In genomic region chr5:131757830-131758519, GRCh38 we compare ENCODE assay signal across 14 cellular contexts. TPM values are rescaled to one million over a fixed set of nuclear protein-coding genes. Genes with fewer than 3 reads are reported as not detected.
DNase-seq lines count a peak whose midpoint lies in the region; ATAC-seq and TF ChIP-seq lines count a peak whose summit lies in the region.
"Had no signal": no experiment of that assay in that cellular context is flagged by ENCODE, and none has a peak within 500 bp of the region (broad histone marks: within the 10 kb centered on the region; RNA-seq: fewer than 3 reads in every experiment).

No MANE protein-coding gene starts in this region.

- H3F3A ChIP-seq in Loucy (ENCODE audit: low read depth): peaks cover 6% of the 10 kb centered on the region; the same call in 1 of the 2 replicates

- TF ChIP-seq CTCF in Loucy (conservative IDR thresholded peaks at IDR 0.05; ENCODE audit: low read length) (no peak), left ventricle myocardium inferior (IDR thresholded peaks at IDR 0.05; ENCODE audit: borderline replicate concordance) (no peak)

- H3K27ac ChIP-seq in BLaER1: peak overlapping the region; percentile 42
- peak overlapping the region; percentile 73 for H3K27ac ChIP-seq in left ventricle myocardium inferior (replicated peaks)
- H3K27ac ChIP-seq: SK-N-MC, testis had no signal

- no peak overlapping the region for H2AFZ ChIP-seq in Loucy (ENCODE audit: low read length)

- peaks cover 48 to 49% (median 48%) of the 10 kb centered on the region in 3 donors for H3K4me1 Mint-ChIP-seq in T-cell

- no peak overlapping the region for H3K4me3 Mint-ChIP-seq in T-cell
- H3K4me3 Mint-ChIP-seq: activated CD4-positive, alpha-beta memory T cell treated with anti-CD3 and anti-CD28 coated beads for 36 hours; activated T-cell treated with anti-CD3 and anti-CD28 coated beads, Interleukin-2, amount 50 U/mL, for 72 hours had no signal

- no peak overlapping the region for H3K27ac Mint-ChIP-seq in T-cell
- H3K27ac Mint-ChIP-seq: activated CD4-positive, alpha-beta memory T cell treated with anti-CD3 and anti-CD28 coated beads for 36 hours; activated T-cell treated with anti-CD3 and anti-CD28 coated beads, Interleukin-2, amount 50 U/mL, for 72 hours had no signal

- H3K9me2 ChIP-seq in Loucy (replicated peaks; ENCODE audit: low read depth, low read length): no peaks in the 10 kb centered on the region

- H3K9me3 Mint-ChIP-seq in T-cell: peaks cover 2 to 8% (median 3%) of the 10 kb centered on the region in 3 donors

- H3K27me3 ChIP-seq in BLaER1 (no peaks in the 10 kb centered on the region), Loucy (ENCODE audit: insufficient read depth, low read length, poor library complexity, severe bottlenecking) (no peaks in the 10 kb centered on the region), left ventricle myocardium inferior (ENCODE audit: low read depth) (no peaks in the 10 kb centered on the region)
- H3K27me3 ChIP-seq: testis had no signal

- no peak overlapping the region for H3K4me3 ChIP-seq in BLaER1
- H3K4me3 ChIP-seq in Loucy (ENCODE audit: low read length, poor library complexity, severe bottlenecking): peak overlapping the region; percentile 48
- H3K4me3 ChIP-seq in left ventricle myocardium inferior: peak overlapping the region; percentile 38
- H3K4me3 ChIP-seq: SK-N-MC, testis had no signal

- no peaks in the 10 kb centered on the region for H3K27me3 Mint-ChIP-seq in T-cell
- H3K27me3 Mint-ChIP-seq: activated CD4-positive, alpha-beta memory T cell treated with anti-CD3 and anti-CD28 coated beads for 36 hours had no signal

- POLR2A ChIA-PET in T-cell (lab: Charles Lee): no interaction called here

- H3K4me2 ChIP-seq in BLaER1: peak overlapping the region; percentile 71
- H3K4me2 ChIP-seq in Loucy (ENCODE audit: low read depth, low read length, poor library complexity, severe bottlenecking): peak overlapping the region; percentile 77

- peaks cover 100% of the 10 kb centered on the region for H3K79me2 ChIP-seq in Loucy (ENCODE audit: insufficient read depth, low read length)

- peaks cover 17% of the 10 kb centered on the region for H3K9me3 ChIP-seq in BLaER1
- no peaks in the 10 kb centered on the region for H3K9me3 ChIP-seq in Loucy (ENCODE audit: insufficient read depth, low read depth, low read length)
- H3K9me3 ChIP-seq in left ventricle myocardium inferior (replicated peaks): peaks cover 4% of the 10 kb centered on the region
- H3K9me3 ChIP-seq: testis had no signal

- H3K9ac ChIP-seq in BLaER1: no peak overlapping the region
- H3K9ac ChIP-seq in Loucy (ENCODE audit: low read depth, low read length, poor library complexity, severe bottlenecking): peak overlapping the region; percentile 52

- peaks cover 20% of the 10 kb centered on the region for H3K36me3 Mint-ChIP-seq in T-cell
- H3K36me3 Mint-ChIP-seq: activated CD4-positive, alpha-beta memory T cell treated with anti-CD3 and anti-CD28 coated beads for 36 hours had no signal

- H4K20me1 ChIP-seq in BLaER1 (peaks cover 84% of the 10 kb centered on the region), Loucy (ENCODE audit: insufficient read depth, low read length, poor library complexity, severe bottlenecking) (peaks cover 4% of the 10 kb centered on the region)

- peak; percentile 64 for ATAC-seq in GM21529 (IDR thresholded peaks at IDR 0.05; ENCODE audit: unreplicated experiment)
- ATAC-seq in HG03457 (IDR thresholded peaks at IDR 0.05; ENCODE audit: unreplicated experiment): no peak
- no peak for ATAC-seq in T-cell (replicated peaks in 1 of 4)
- ATAC-seq: activated T-cell treated with anti-CD3 and anti-CD28 coated beads, Interleukin-2, amount 50 U/mL, for 72 hours had no signal

- intact Hi-C loops in left ventricle myocardium inferior (cut with micrococcal nuclease): no loop called here

- H3K4me1 ChIP-seq in BLaER1: peaks cover 34% of the 10 kb centered on the region
- peaks cover 47% of the 10 kb centered on the region for H3K4me1 ChIP-seq in Loucy (ENCODE audit: insufficient read depth, low read length, poor library complexity, severe bottlenecking)
- H3K4me1 ChIP-seq in left ventricle myocardium inferior: peaks cover 91% of the 10 kb centered on the region

- CTCF ChIA-PET in T-cell (lab: Charles Lee): interaction anchor here in 1 of 2 donors (0.8 kb wide), 1 partner anchor 25 kb away, joined by 5 read pairs; no protein-coding TSS in a partner anchor

- DNase-seq in left ventricle myocardium inferior (no peak), SHP77 treated with DMSO at 0.1 percent for 48 hours (lab: John Stamatoyannopoulos, UW) (no peak), T-cell (no peak)
- DNase-seq in activated T-cell treated with anti-CD3 and anti-CD28 coated beads, Interleukin-2, amount 50 U/mL, for 48 hours: no peak
- DNase-seq: activated CD4-positive, alpha-beta memory T cell treated with anti-CD3 and anti-CD28 coated beads for 36 hours; activated T-cell treated with anti-CD3 and anti-CD28 coated beads, Interleukin-2, amount 50 U/mL, for 72 hours; H7; NCI-H345; testis had no signal

- H3K36me3 ChIP-seq in BLaER1: peaks cover 28% of the 10 kb centered on the region
- no peaks in the 10 kb centered on the region for H3K36me3 ChIP-seq in Loucy (ENCODE audit: insufficient read depth, low read length)
- no peaks in the 10 kb centered on the region for H3K36me3 ChIP-seq in left ventricle myocardium inferior

RNA-seq across cellular contexts. Expression of gene FNIP1, which starts 38.8 kb away (rescaled TPM):
- total RNA-seq in left ventricle myocardium inferior (30.6 TPM), T-cell (10 to 100 TPM; 26.7 to 32.7 (median 27.7) TPM)
